Comparison of ENCODE assay signal across 1 cellular context in genomic region chr1:22584001-22584557, GRCh38.
TF ChIP-seq lines count a peak whose summit lies in the region.

No MANE protein-coding gene starts in this region.

TF ChIP-seq in IMR-90, 13 proteins besides CTCF, POLR2A, EP300 and RAD21:
- TF ChIP-seq CHD1 (IDR thresholded peaks at IDR 0.05; ENCODE audit: low read depth, low read length) (no peak), NFE2L2 (IDR thresholded peaks at IDR 0.05; ENCODE audit: low read depth, low read length) (no peak), MXI1 (IDR thresholded peaks at IDR 0.05; ENCODE audit: borderline replicate concordance, low read depth, low read length) (no peak), MAZ (IDR thresholded peaks at IDR 0.05; ENCODE audit: borderline replicate concordance, low read depth, low read length) (no peak), CEBPB (IDR thresholded peaks at IDR 0.05; ENCODE audit: low read depth, low read length) (peak; percentile 35), RFX5 (IDR thresholded peaks at IDR 0.05; ENCODE audit: low read depth, low read length) (no peak), RCOR1 (IDR thresholded peaks at IDR 0.05; ENCODE audit: insufficient replicate concordance, low read length) (no peak)
- TF ChIP-seq, protein P1, sequence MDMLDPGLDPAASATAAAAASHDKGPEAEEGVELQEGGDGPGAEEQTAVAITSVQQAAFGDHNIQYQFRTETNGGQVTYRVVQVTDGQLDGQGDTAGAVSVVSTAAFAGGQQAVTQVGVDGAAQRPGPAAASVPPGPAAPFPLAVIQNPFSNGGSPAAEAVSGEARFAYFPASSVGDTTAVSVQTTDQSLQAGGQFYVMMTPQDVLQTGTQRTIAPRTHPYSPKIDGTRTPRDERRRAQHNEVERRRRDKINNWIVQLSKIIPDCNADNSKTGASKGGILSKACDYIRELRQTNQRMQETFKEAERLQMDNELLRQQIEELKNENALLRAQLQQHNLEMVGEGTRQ (IDR thresholded peaks at IDR 0.05; ENCODE audit: low read depth, low read length): no peak
